ENCODE assay signal across 12 cellular contexts in genomic region chr19:1417681-1418493, GRCh38. TPM values are rescaled to one million over a fixed set of nuclear protein-coding genes. Genes with fewer than 3 reads are reported as not detected.
DNase-seq lines count a peak whose midpoint lies in the region; FAIRE-seq and TF ChIP-seq lines count a peak whose summit lies in the region.
"Had no signal": no experiment of that assay in that cellular context is flagged by ENCODE, and none has a peak within 500 bp of the region (broad histone marks: within the 10 kb centered on the region; RNA-seq: fewer than 3 reads in every experiment).

No MANE protein-coding gene starts in this region.

- TF ChIP-seq EP300 in stomach (IDR thresholded peaks at IDR 0.05) = no peak

- TF ChIP-seq POLR2A in stomach (IDR thresholded peaks at IDR 0.05) = no peak
- TF ChIP-seq POLR2A in H54 (IDR thresholded peaks at IDR 0.05; ENCODE audit: low read depth, low read length) = no peak

- H3K27ac ChIP-seq in caudate nucleus (ENCODE audit: low read depth, low read length) (peak overlapping the region; percentile 73), liver (ENCODE audit: low read depth in 1 of 2, low read length in 2 of 2) (peak overlapping the region; percentile 65 to 84), stomach (peak overlapping the region in 4 of 5 donors; percentile 13 to 89 (median 28)), tibial artery (no peak overlapping the region)
- H3K27ac ChIP-seq: HL-60 had no signal

- TF ChIP-seq RAD21 in liver (IDR thresholded peaks at IDR 0.05) = peak in 1 of 2 donors; percentile 4

- no peak overlapping the region for H3K4me3 ChIP-seq in NT2/D1 (ENCODE audit: insufficient read length, low read depth)
- H3K4me3 ChIP-seq in liver (ENCODE audit: low read depth in 1 of 3, low read length in 3 of 3) = no peak overlapping the region
- no peak overlapping the region for H3K4me3 ChIP-seq in stomach
- H3K4me3 ChIP-seq in tibial artery = no peak overlapping the region
- H3K4me3 ChIP-seq: skin epidermis had no signal

- H3K36me3 ChIP-seq in NT2/D1 (ENCODE audit: insufficient read depth, insufficient read length, low read length) = peaks cover 84% of the 10 kb centered on the region
- peaks cover 17 to 23% (median 19%) of the 10 kb centered on the region in 4 donors for H3K36me3 ChIP-seq in liver (ENCODE audit: control insufficient read depth in 4 of 4, insufficient read depth in 3 of 4, low read depth in 1 of 4, low read length in 3 of 4)
- peaks cover 48 to 71% (median 57%) of the 10 kb centered on the region in 4 donors for H3K36me3 ChIP-seq in stomach
- H3K36me3 ChIP-seq in tibial artery = peaks cover 37 to 57% (median 56%) of the 10 kb centered on the region in 3 donors

- peaks cover 31% of the 10 kb centered on the region for H3K4me1 ChIP-seq in NT2/D1 (ENCODE audit: insufficient read depth, insufficient read length)
- H3K4me1 ChIP-seq in liver (ENCODE audit: control insufficient read depth in 4 of 4, insufficient read depth in 4 of 4, low read length in 3 of 4) = peaks cover 25 to 57% (median 47%) of the 10 kb centered on the region in 4 donors
- H3K4me1 ChIP-seq in stomach = peaks cover 54 to 66% (median 61%) of the 10 kb centered on the region in 4 donors
- peaks cover 8 to 47% (median 34%) of the 10 kb centered on the region in 4 donors for H3K4me1 ChIP-seq in tibial artery

- DNase-seq in NT2/D1 (ENCODE audit: low read depth, low spot score) (no peak), caudate nucleus (lab: John Stamatoyannopoulos, UW) (peak in 6 of 61 donors; percentile 9 to 36 (median 20)), stomach (no peak), D341Med (ENCODE audit: low spot score) (no peak), tibial artery (no peak), H54 (ENCODE audit: insufficient read length, low spot score) (no peak)
- DNase-seq: activated gamma-delta T cell, hippocampal formation, NCI-H510A had no signal

- H3K27me3 ChIP-seq in NT2/D1 (ENCODE audit: insufficient read depth, insufficient read length) (no peaks in the 10 kb centered on the region), liver (ENCODE audit: control insufficient read depth in 4 of 4, insufficient read depth in 4 of 4, low read length in 3 of 4) (no peaks in the 10 kb centered on the region), stomach (no peaks in the 10 kb centered on the region), tibial artery (no peaks in the 10 kb centered on the region)

- no peak for TF ChIP-seq CTCF in liver (IDR thresholded peaks at IDR 0.05; ENCODE audit: low read depth, low read length, missing input control)
- no peak for TF ChIP-seq CTCF in stomach (IDR thresholded peaks at IDR 0.05)
- TF ChIP-seq CTCF in tibial artery (IDR thresholded peaks at IDR 0.05) = no peak

- FAIRE-seq in H54 (lab: Jason Lieb, UNC) = no peak

- WGBS in liver = 58% methylated on average over 30 of the region's 30 CpGs
- 41 to 60% (median 57%) methylated on average over 23 to 30 of the region's 30 CpGs for WGBS in stomach, 5 donors

- intact Hi-C loops in stomach (cut with DNase I; ENCODE audit: low total_unique reads) (no loop called here), tibial artery (cut with DNase I; ENCODE audit: low total_unique reads) (no loop called here)

- no peaks in the 10 kb centered on the region for H3K9me3 ChIP-seq in NT2/D1 (ENCODE audit: insufficient read depth, low read length)
- no peaks in the 10 kb centered on the region for H3K9me3 ChIP-seq in liver (ENCODE audit: control insufficient read depth in 4 of 4, low read length in 3 of 4)
- H3K9me3 ChIP-seq in stomach = no peaks in the 10 kb centered on the region
- no peaks in the 10 kb centered on the region for H3K9me3 ChIP-seq in tibial artery

- H3K9ac ChIP-seq in NT2/D1 (ENCODE audit: insufficient read length, low read depth) = peak overlapping the region; percentile 17
- H3K9ac ChIP-seq in liver (ENCODE audit: low read depth in 1 of 2, low read length in 2 of 2) = peak overlapping the region; percentile 1 to 41

TF ChIP-seq in liver, 16 proteins besides CTCF, POLR2A, EP300 and RAD21:
- TF ChIP-seq SP1 (IDR thresholded peaks at IDR 0.05) (no peak), HNF4A (conservative IDR thresholded peaks at IDR 0.05) (peak; percentile 51 to 64), FOXA1 (IDR thresholded peaks at IDR 0.05) (no peak), RXRA (IDR thresholded peaks at IDR 0.05) (peak; percentile 16 to 20)

RNA-seq across cellular contexts. Expression of gene DAZAP1, which starts 10.5 kb away (rescaled TPM):
- total RNA-seq in liver (10 to 100 TPM; 30.0 to 45.0 TPM), stomach (100 to 1,000 TPM in 1 of 5 donors, 10 to 100 TPM in 4; 21.4 to 124 (median 42.5) TPM)
- polyA plus RNA-seq in liver (10 to 100 TPM in 1 of 2 donors, 1 to 10 TPM in 1; 5.4 to 29.4 TPM), stomach (10 to 100 TPM; 55.9 to 68.1 (median 63.4) TPM)

RNA-seq across cellular contexts. Expression of gene GAMT, which starts 16.5 kb away (rescaled TPM):
- total RNA-seq in liver = 100 to 1,000 TPM in 1 of 2 donors, 10 to 100 TPM in 1; 76.2 to 181 TPM
- polyA plus RNA-seq in liver = 100 to 1,000 TPM; 367 to 394 TPM
- total RNA-seq in stomach = 10 to 100 TPM in 1 of 5 donors, 1 to 10 TPM in 2, not detected in 2; 2.6 to 15.6 (median 4.5) TPM
- polyA plus RNA-seq in stomach = 100 to 1,000 TPM in 1 of 3 donors, 10 to 100 TPM in 2; 26.8 to 102 (median 55.3) TPM

RNA-seq across cellular contexts. Expression of gene RPS15, which starts 20.3 kb away (rescaled TPM):
- total RNA-seq in liver = 100 to 1,000 TPM; 296 to 408 TPM
- 100 to 1,000 TPM; 420 to 954 TPM for polyA plus RNA-seq in liver
- total RNA-seq in stomach = 1,000 to 10,000 TPM in 4 of 5 donors, 100 to 1,000 TPM in 1; 428 to 2,471 (median 1,694) TPM
- 1,000 to 10,000 TPM; 2,846 to 4,539 (median 3,866) TPM for polyA plus RNA-seq in stomach

RNA-seq across cellular contexts. Expression of gene APC2, which starts 32.0 kb away (rescaled TPM):
- total RNA-seq in liver = under 1 TPM; under 0.01 to 0.05 TPM
- under 1 TPM; 0.01 to 0.06 TPM for polyA plus RNA-seq in liver
- 1 to 10 TPM in 2 of 5 donors, under 1 TPM in 2, not detected in 1; 0.58 to 3.5 (median 2.0) TPM for total RNA-seq in stomach
- under 1 TPM; 0.10 to 0.31 (median 0.15) TPM for polyA plus RNA-seq in stomach

RNA-seq across cellular contexts. Expression of gene NDUFS7, which starts 34.2 kb away (rescaled TPM):
- total RNA-seq in liver = 10 to 100 TPM; 54.4 to 85.7 TPM
- polyA plus RNA-seq in liver = 100 to 1,000 TPM; 170 to 185 TPM
- total RNA-seq in stomach = 100 to 1,000 TPM in 3 of 5 donors, 10 to 100 TPM in 2; 31.6 to 217 (median 102) TPM
- polyA plus RNA-seq in stomach = 100 to 1,000 TPM; 107 to 169 (median 138) TPM

Comparison
In these comparisons a context has a peak if more than half of its experiments do, and no peak if none do; other contexts are left out.
1. H3K27ac ChIP-seq: peak in caudate nucleus (single experiment), liver (2 of 2) and stomach (4 of 5); none in tibial artery (0 of 2).
2. RNA of gene GAMT, which starts 16.5 kb away (total RNA-seq): 76.2 to 181 TPM in liver; 2.6 to 15.6 TPM in stomach; every median in the first group is over 4 times any median in the second.